Comparison of ENCODE assay signal across 1 cellular context in the genomic region with DNA sequence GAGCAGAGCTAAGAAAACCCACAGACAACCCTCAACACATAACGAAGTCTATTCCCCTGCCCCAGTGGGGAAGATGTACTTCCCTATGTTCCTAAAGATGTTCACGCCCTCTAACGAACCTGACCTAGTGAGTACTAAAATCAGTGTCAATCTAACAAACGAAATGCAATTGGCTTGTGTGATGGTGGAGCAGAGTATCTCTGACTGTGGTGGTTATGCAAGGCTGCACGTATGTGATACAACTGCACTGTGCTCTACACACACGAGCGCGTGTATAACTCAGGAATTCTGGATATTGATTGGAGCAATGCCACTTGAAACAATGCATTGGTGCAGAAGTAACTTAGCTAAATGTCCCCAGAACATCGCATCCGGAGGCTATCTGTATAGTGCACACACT.
A peak's percentile ranks its signal among the peaks of the same experiment; 100 is the strongest.
TF ChIP-seq lines count a peak whose summit lies in the region.

No MANE protein-coding gene starts in this region.

TF ChIP-seq in HepG2, 621 proteins besides CTCF, POLR2A, EP300 and RAD21 (continued from another document):
- TF ChIP-seq, protein P1, sequence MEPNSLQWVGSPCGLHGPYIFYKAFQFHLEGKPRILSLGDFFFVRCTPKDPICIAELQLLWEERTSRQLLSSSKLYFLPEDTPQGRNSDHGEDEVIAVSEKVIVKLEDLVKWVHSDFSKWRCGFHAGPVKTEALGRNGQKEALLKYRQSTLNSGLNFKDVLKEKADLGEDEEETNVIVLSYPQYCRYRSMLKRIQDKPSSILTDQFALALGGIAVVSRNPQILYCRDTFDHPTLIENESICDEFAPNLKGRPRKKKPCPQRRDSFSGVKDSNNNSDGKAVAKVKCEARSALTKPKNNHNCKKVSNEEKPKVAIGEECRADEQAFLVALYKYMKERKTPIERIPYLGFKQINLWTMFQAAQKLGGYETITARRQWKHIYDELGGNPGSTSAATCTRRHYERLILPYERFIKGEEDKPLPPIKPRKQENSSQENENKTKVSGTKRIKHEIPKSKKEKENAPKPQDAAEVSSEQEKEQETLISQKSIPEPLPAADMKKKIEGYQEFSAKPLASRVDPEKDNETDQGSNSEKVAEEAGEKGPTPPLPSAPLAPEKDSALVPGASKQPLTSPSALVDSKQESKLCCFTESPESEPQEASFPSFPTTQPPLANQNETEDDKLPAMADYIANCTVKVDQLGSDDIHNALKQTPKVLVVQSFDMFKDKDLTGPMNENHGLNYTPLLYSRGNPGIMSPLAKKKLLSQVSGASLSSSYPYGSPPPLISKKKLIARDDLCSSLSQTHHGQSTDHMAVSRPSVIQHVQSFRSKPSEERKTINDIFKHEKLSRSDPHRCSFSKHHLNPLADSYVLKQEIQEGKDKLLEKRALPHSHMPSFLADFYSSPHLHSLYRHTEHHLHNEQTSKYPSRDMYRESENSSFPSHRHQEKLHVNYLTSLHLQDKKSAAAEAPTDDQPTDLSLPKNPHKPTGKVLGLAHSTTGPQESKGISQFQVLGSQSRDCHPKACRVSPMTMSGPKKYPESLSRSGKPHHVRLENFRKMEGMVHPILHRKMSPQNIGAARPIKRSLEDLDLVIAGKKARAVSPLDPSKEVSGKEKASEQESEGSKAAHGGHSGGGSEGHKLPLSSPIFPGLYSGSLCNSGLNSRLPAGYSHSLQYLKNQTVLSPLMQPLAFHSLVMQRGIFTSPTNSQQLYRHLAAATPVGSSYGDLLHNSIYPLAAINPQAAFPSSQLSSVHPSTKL (CRISPR knock-in tag; IDR thresholded peaks at IDR 0.05), result peak; percentile 29; the same call in 1 of the 2 replicates
- TF ChIP-seq NR2F6 (IDR thresholded peaks at IDR 0.05) (no peak), NR2F6 (CRISPR knock-in tag; IDR thresholded peaks at IDR 0.05) (peak; percentile 38; the same call in 1 of the 2 replicates)
